ENCODE assay signal across 25 cellular contexts in genomic region chr4:182133033-182133432, GRCh38.
"Had no signal": no experiment of that assay in that cellular context is flagged by ENCODE, and none has a peak within 500 bp of the region (broad histone marks: within the 10 kb centered on the region; RNA-seq: fewer than 3 reads in every experiment).

No MANE protein-coding gene starts in this region.

- H3K4me1 ChIP-seq: ascending aorta, breast epithelium, colonic mucosa had no signal

- H3K4me3 ChIP-seq: ascending aorta, breast epithelium, cardiac muscle cell, colonic mucosa had no signal

- H3K27me3 ChIP-seq: ascending aorta, colonic mucosa had no signal

- H3K36me3 ChIP-seq: ascending aorta, breast epithelium, cardiac muscle cell, colonic mucosa had no signal

- DNase-seq: activated CD4-positive, alpha-beta memory T cell treated with anti-CD3 and anti-CD28 coated beads for 36 hours; activated CD4-positive, alpha-beta T cell treated with anti-CD3 and anti-CD28 coated beads for 36 hours; activated CD4-positive, alpha-beta T cell treated with anti-CD3 and anti-CD28 coated beads, Interleukin-2, amount 10 ng/mL, durations not matched to agents 24 days and 14 days; activated CD4-positive, CD25-positive, alpha-beta regulatory T cell; activated CD4-positive, CD25-positive, alpha-beta regulatory T cell treated with anti-CD3 and anti-CD28 coated beads, Interleukin-2, amount 50 U/mL, for 72 hours; activated CD8-positive, alpha-beta memory T cell treated with anti-CD3 and anti-CD28 coated beads, Interleukin-2, amount 10 ng/mL, durations not matched to agents 7 days and 5 days; activated CD8-positive, alpha-beta memory T cell treated with anti-CD3 and anti-CD28 coated beads, Interleukin-2, amount 50 U/mL, for 4 hours; activated CD8-positive, alpha-beta T cell treated with anti-CD3 and anti-CD28 coated beads, Interleukin-2, amount 10 ng/mL, durations not matched to agents 7 days and 5 days; activated effector memory CD4-positive, alpha-beta T cell treated with anti-CD3 and anti-CD28 coated beads, Interleukin-2, amount 50 U/mL, for 16 hours; activated naive CD4-positive, alpha-beta T cell treated with anti-CD3 and anti-CD28 coated beads for 36 hours; activated naive CD8-positive, alpha-beta T cell treated with anti-CD3 and anti-CD28 coated beads for 36 hours; activated naive CD8-positive, alpha-beta T cell treated with anti-CD3 and anti-CD28 coated beads, Interleukin-2, amount 50 U/mL, for 24 hours; activated T-cell treated with anti-CD3 and anti-CD28 coated beads, Interleukin-2, amount 50 U/mL, for 1 hour; activated T-cell treated with anti-CD3 and anti-CD28 coated beads, Interleukin-2, amount 50 U/mL, for 48 hours; central memory CD4-positive, alpha-beta T cell; cerebellar nuclear complex; colonic mucosa; effector CD8-positive, alpha-beta T cell; foreskin fibroblast; head of caudate nucleus; T-helper 2 cell had no signal

- H3K27ac ChIP-seq: ascending aorta, breast epithelium, cardiac muscle cell, colonic mucosa had no signal

- H3K9me3 ChIP-seq: ascending aorta, breast epithelium, colonic mucosa had no signal

- ATAC-seq: activated CD4-positive, alpha-beta T cell treated with anti-CD3 and anti-CD28 coated beads for 36 hours; activated CD8-positive, alpha-beta memory T cell treated with anti-CD3 and anti-CD28 coated beads, Interleukin-2, amount 10 ng/mL, durations not matched to agents 7 days and 5 days; activated CD8-positive, alpha-beta T cell treated with anti-CD3 and anti-CD28 coated beads, Interleukin-2, amount 10 ng/mL, durations not matched to agents 7 days and 5 days; activated naive CD8-positive, alpha-beta T cell treated with anti-CD3 and anti-CD28 coated beads, Interleukin-2, amount 50 U/mL, for 24 hours; esophagus mucosa had no signal
